8 cellular contexts compared by ENCODE assay signal in the genomic region with DNA sequence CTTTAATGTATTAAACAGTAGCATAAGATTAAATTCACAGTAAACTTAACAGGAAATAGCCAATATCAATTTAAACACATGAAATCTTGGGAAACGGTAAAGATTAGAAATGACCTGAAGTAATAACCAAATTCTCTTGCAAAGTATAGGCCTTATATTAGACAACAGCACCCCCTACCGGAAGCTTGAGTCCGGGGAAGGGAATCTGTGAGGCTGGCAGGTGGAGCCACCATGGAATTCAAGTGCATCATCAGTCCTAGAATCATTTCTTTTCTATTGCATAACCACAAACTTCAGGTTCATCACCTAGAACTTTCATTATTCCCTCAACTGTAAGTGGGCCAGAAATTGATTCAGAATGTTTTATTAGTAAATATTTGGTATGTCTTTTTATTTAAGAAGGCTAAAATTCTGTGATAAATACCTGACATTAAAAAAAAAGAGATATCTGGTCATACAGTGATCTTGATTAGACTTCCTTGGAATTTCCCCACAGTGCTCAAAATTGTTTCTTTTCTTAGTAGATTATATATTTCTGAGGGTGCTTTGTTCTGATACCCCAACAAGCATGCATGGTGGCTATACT. TPM values are rescaled to one million over a fixed set of nuclear protein-coding genes. Genes with fewer than 3 reads are reported as not detected.
DNase-seq lines count a peak whose midpoint lies in the region; ATAC-seq and TF ChIP-seq lines count a peak whose summit lies in the region.

No MANE protein-coding gene starts in this region.

- no peak overlapping the region for H2AFZ ChIP-seq in KMS-11 (ENCODE audit: low read depth)

- no peak overlapping the region for H3K4me2 ChIP-seq in KMS-11

- H3K4me3 Mint-ChIP-seq in activated T-helper 1 cell treated with anti-CD3 and anti-CD28 coated beads, Interleukin-12 subunit alpha, Interleukin-12 subunit beta, Interleukin-2, Interleukin-4 antibody, amounts not matched to agents 30 ng/mL and 10 ng/mL and 1 ng/mL, durations not matched to agents 14 hours and 24 hours and 36 hours: no peak overlapping the region

- peak; percentile 63 for ATAC-seq in GM19023 (IDR thresholded peaks at IDR 0.05; ENCODE audit: unreplicated experiment)

- no peaks in the 10 kb centered on the region for H4K20me1 ChIP-seq in KMS-11 (ENCODE audit: insufficient read depth)

- DNase-seq in AG08396 (ENCODE audit: low spot score) (peak; percentile 64), Peyer's patch (peak; percentile 54 to 90 (median 72)), fibroblast of the aortic adventitia (ENCODE audit: low read depth) (peak; percentile 86), non-pigmented ciliary epithelial cell (ENCODE audit: low read depth) (peak; percentile 48), suprapubic skin (ENCODE audit: low spot score in 2 of 2) (peak in 1 of 2 donors; percentile 81)
- DNase-seq in activated T-helper 1 cell treated with anti-CD3 and anti-CD28 coated beads, Interleukin-12 subunit alpha, Interleukin-12 subunit beta, Interleukin-2, Interleukin-4 antibody, amounts not matched to agents 30 ng/mL and 10 ng/mL and 1 ng/mL, durations not matched to agents 14 hours and 24 hours and 36 hours (ENCODE audit: low spot score): peak; percentile 44

- TF ChIP-seq CTCF in KMS-11 (conservative IDR thresholded peaks at IDR 0.05; ENCODE audit: low read depth, low read length) (peak; percentile 76), Peyer's patch (IDR thresholded peaks at IDR 0.05) (peak; percentile 32 to 90 (median 80)), fibroblast of the aortic adventitia (IDR thresholded peaks at IDR 0.05; ENCODE audit: insufficient read depth, low read length) (peak; percentile 84), suprapubic skin (IDR thresholded peaks at IDR 0.05) (peak; percentile 43 to 71)

- TF ChIP-seq POLR2A in Peyer's patch (IDR thresholded peaks at IDR 0.05): no peak
- no peak for TF ChIP-seq POLR2A in suprapubic skin (IDR thresholded peaks at IDR 0.05)

- H3K9ac ChIP-seq in KMS-11: no peak overlapping the region

- no peaks in the 10 kb centered on the region for H3K79me2 ChIP-seq in KMS-11 (ENCODE audit: insufficient read depth, low read depth)

- no peaks in the 10 kb centered on the region for H3K27me3 ChIP-seq in KMS-11 (ENCODE audit: insufficient read depth, low read depth)
- no peaks in the 10 kb centered on the region for H3K27me3 ChIP-seq in Peyer's patch
- peaks cover 8% of the 10 kb centered on the region for H3K27me3 ChIP-seq in suprapubic skin

- H3K36me3 ChIP-seq in KMS-11 (ENCODE audit: insufficient read depth) (no peaks in the 10 kb centered on the region), Peyer's patch (no peaks in the 10 kb centered on the region), suprapubic skin (no peaks in the 10 kb centered on the region)

- no peak for TF ChIP-seq EP300 in suprapubic skin (IDR thresholded peaks at IDR 0.05)

- H3K27me3 Mint-ChIP-seq in activated T-helper 1 cell treated with anti-CD3 and anti-CD28 coated beads, Interleukin-12 subunit alpha, Interleukin-12 subunit beta, Interleukin-2, Interleukin-4 antibody, amounts not matched to agents 30 ng/mL and 10 ng/mL and 1 ng/mL, durations not matched to agents 14 hours and 24 hours and 36 hours (ENCODE audit: insufficient read depth): no peaks in the 10 kb centered on the region

- no peak overlapping the region for H3K27ac Mint-ChIP-seq in activated T-helper 1 cell treated with anti-CD3 and anti-CD28 coated beads, Interleukin-12 subunit alpha, Interleukin-12 subunit beta, Interleukin-2, Interleukin-4 antibody, amounts not matched to agents 30 ng/mL and 10 ng/mL and 1 ng/mL, durations not matched to agents 14 hours and 24 hours and 36 hours

- 0% methylated on average over 3 of the region's 3 CpGs for WGBS in suprapubic skin

- H3K27ac ChIP-seq in KMS-11: no peak overlapping the region
- no peak overlapping the region for H3K27ac ChIP-seq in Peyer's patch
- H3K27ac ChIP-seq in suprapubic skin: no peak overlapping the region

- no peaks in the 10 kb centered on the region for H3K4me1 Mint-ChIP-seq in activated T-helper 1 cell treated with anti-CD3 and anti-CD28 coated beads, Interleukin-12 subunit alpha, Interleukin-12 subunit beta, Interleukin-2, Interleukin-4 antibody, amounts not matched to agents 30 ng/mL and 10 ng/mL and 1 ng/mL, durations not matched to agents 14 hours and 24 hours and 36 hours (ENCODE audit: low read depth)

- no peaks in the 10 kb centered on the region for H3K4me1 ChIP-seq in KMS-11 (ENCODE audit: low read depth, poor library complexity, severe bottlenecking)
- no peaks in the 10 kb centered on the region for H3K4me1 ChIP-seq in Peyer's patch
- H3K4me1 ChIP-seq in suprapubic skin: no peaks in the 10 kb centered on the region

- intact Hi-C loops in activated T-helper 1 cell treated with anti-CD3 and anti-CD28 coated beads, Interleukin-12 subunit alpha, Interleukin-12 subunit beta, Interleukin-2, Interleukin-4 antibody, amounts not matched to agents 30 ng/mL and 10 ng/mL and 1 ng/mL, durations not matched to agents 14 hours and 24 hours and 36 hours (cut with micrococcal nuclease): loop anchor here (1.0 to 10.0 kb wide), 7 partner anchors 117 to 1873 kb away; a partner anchor contains a TSS

- no peaks in the 10 kb centered on the region for H3K36me3 Mint-ChIP-seq in activated T-helper 1 cell treated with anti-CD3 and anti-CD28 coated beads, Interleukin-12 subunit alpha, Interleukin-12 subunit beta, Interleukin-2, Interleukin-4 antibody, amounts not matched to agents 30 ng/mL and 10 ng/mL and 1 ng/mL, durations not matched to agents 14 hours and 24 hours and 36 hours (ENCODE audit: low read depth)

- H3K4me3 ChIP-seq in KMS-11 (IDR thresholded peaks at IDR 0.05; ENCODE audit: insufficient read depth, low read depth, low read length): no peak overlapping the region
- no peak overlapping the region for H3K4me3 ChIP-seq in Peyer's patch
- no peak overlapping the region for H3K4me3 ChIP-seq in fibroblast of the aortic adventitia (ENCODE audit: low read depth, low read length)
- H3K4me3 ChIP-seq in suprapubic skin: no peak overlapping the region

- H3K9me3 ChIP-seq in Peyer's patch: no peaks in the 10 kb centered on the region
- no peaks in the 10 kb centered on the region for H3K9me3 ChIP-seq in suprapubic skin

- H3K9me3 Mint-ChIP-seq in activated T-helper 1 cell treated with anti-CD3 and anti-CD28 coated beads, Interleukin-12 subunit alpha, Interleukin-12 subunit beta, Interleukin-2, Interleukin-4 antibody, amounts not matched to agents 30 ng/mL and 10 ng/mL and 1 ng/mL, durations not matched to agents 14 hours and 24 hours and 36 hours: no peaks in the 10 kb centered on the region

RNA-seq across cellular contexts. Expression of a gene that starts 48.6 kb away (rescaled TPM):
- total RNA-seq in Peyer's patch (10 to 100 TPM; 39.6 to 74.3 (median 44.1) TPM), fibroblast of the aortic adventitia (ENCODE audit: low replicate concordance) (36.6 and 50.9 TPM in 2 replicates), suprapubic skin (10 to 100 TPM; 22.7 to 30.6 (median 29.2) TPM)
- 38.7 and 48.2 TPM in 2 replicates for total RNA-seq in activated T-helper 1 cell treated with anti-CD3 and anti-CD28 coated beads, Interleukin-12 subunit alpha, Interleukin-12 subunit beta, Interleukin-2, Interleukin-4 antibody, amounts not matched to agents 30 ng/mL and 10 ng/mL and 1 ng/mL, durations not matched to agents 14 hours and 24 hours and 36 hours

RNA-seq across cellular contexts. Expression of a gene that starts 48.6 kb away (rescaled TPM):
- total RNA-seq in Peyer's patch (10 to 100 TPM; 20.6 to 35.8 (median 30.3) TPM), fibroblast of the aortic adventitia (ENCODE audit: low replicate concordance) (49.3 and 87.4 TPM in 2 replicates), suprapubic skin (10 to 100 TPM; 21.8 to 29.8 (median 28.8) TPM)
- total RNA-seq in activated T-helper 1 cell treated with anti-CD3 and anti-CD28 coated beads, Interleukin-12 subunit alpha, Interleukin-12 subunit beta, Interleukin-2, Interleukin-4 antibody, amounts not matched to agents 30 ng/mL and 10 ng/mL and 1 ng/mL, durations not matched to agents 14 hours and 24 hours and 36 hours: 75.9 and 76.6 TPM in 2 replicates
